In genomic region chr10:17454801-17455520, GRCh38 we compare ENCODE assay signal across 8 cellular contexts. TPM values are rescaled to one million over a fixed set of nuclear protein-coding genes. Genes with fewer than 3 reads are reported as not detected.
DNase-seq lines count a peak whose midpoint lies in the region; ATAC-seq and TF ChIP-seq lines count a peak whose summit lies in the region.

No MANE protein-coding gene starts in this region.

- no peak for DNase-seq in Jurkat, Clone E6-1 (ENCODE audit: low read depth, low spot score)
- DNase-seq in NCI-H2196 (lab: John Stamatoyannopoulos, UW; ENCODE audit: unreplicated experiment) (no peak), inferior parietal cortex (ENCODE audit: extremely low spot score) (no peak), NCI-H524 treated with DMSO at 0.1 percent for 48 hours (lab: John Stamatoyannopoulos, UW) (no peak), middle frontal gyrus (ENCODE audit: extremely low spot score, low spot score) (no peak)

- WGBS in ectodermal cell, 2 experiments: 68 to 71% methylated on average over 6 of the region's 6 CpGs

- no peak for TF ChIP-seq CTCF in parathyroid adenoma (IDR thresholded peaks at IDR 0.05)

- peak; percentile 16 for ATAC-seq in GM18870 (IDR thresholded peaks at IDR 0.05; ENCODE audit: unreplicated experiment)

- H3K4me2 ChIP-seq in parathyroid adenoma (ENCODE audit: low read length): peak overlapping the region; percentile 58

- no peaks in the 10 kb centered on the region for H3K36me3 ChIP-seq in ectodermal cell (ENCODE audit: control insufficient read depth, insufficient read depth, low read length)
- H3K36me3 ChIP-seq in parathyroid adenoma (ENCODE audit: control insufficient read depth, insufficient read depth, low read length): no peaks in the 10 kb centered on the region

- no peak overlapping the region for H3K27ac ChIP-seq in ectodermal cell (ENCODE audit: insufficient read depth, low read depth, low read length, poor library complexity, severe bottlenecking)
- H3K27ac ChIP-seq in parathyroid adenoma: no peak overlapping the region

- H3K9ac ChIP-seq in parathyroid adenoma: no peak overlapping the region

- no peaks in the 10 kb centered on the region for H3K9me3 ChIP-seq in ectodermal cell (ENCODE audit: control insufficient read depth, low read length)
- H3K9me3 ChIP-seq in parathyroid adenoma (ENCODE audit: control insufficient read depth, low read length): no peaks in the 10 kb centered on the region

- H3K4me1 ChIP-seq in ectodermal cell (ENCODE audit: control insufficient read depth, insufficient read depth, low read length) (no peaks in the 10 kb centered on the region), parathyroid adenoma (no peaks in the 10 kb centered on the region)

- no peaks in the 10 kb centered on the region for H3K79me2 ChIP-seq in parathyroid adenoma

- peak overlapping the region; percentile 44 for H2AFZ ChIP-seq in parathyroid adenoma

- H3K4me3 ChIP-seq in Jurkat, Clone E6-1 (ENCODE audit: low read length): peak overlapping the region; percentile 53
- H3K4me3 ChIP-seq in ectodermal cell (ENCODE audit: insufficient read depth, low read depth, low read length): peak overlapping the region; percentile 54
- no peak overlapping the region for H3K4me3 ChIP-seq in parathyroid adenoma (ENCODE audit: low read depth, low read length)

- H3K27me3 ChIP-seq in ectodermal cell (ENCODE audit: control insufficient read depth, insufficient read depth, low read length, poor library complexity, severe bottlenecking): peaks cover 44% of the 10 kb centered on the region
- H3K27me3 ChIP-seq in parathyroid adenoma (ENCODE audit: control insufficient read depth, insufficient read depth, low read length): no peaks in the 10 kb centered on the region

RNA-seq across cellular contexts. Expression of gene ST8SIA6, which starts 0.6 kb away (rescaled TPM):
- 0.50 TPM for polyA plus RNA-seq in Jurkat, Clone E6-1 (2012; ENCODE audit: insufficient read depth, insufficient read length)
- polyA plus RNA-seq in ectodermal cell (2013, experiment 1 of 4): 2.4 TPM
- polyA plus RNA-seq in ectodermal cell (2013, experiment 2 of 4): 4.5 TPM
- 3.9 TPM for polyA plus RNA-seq in ectodermal cell (2013, experiment 3 of 4)
- polyA plus RNA-seq in ectodermal cell (2013, experiment 4 of 4): 4.7 TPM
